ENCODE assay signal across 26 cellular contexts in genomic region chr4:152851226-152851625, GRCh38.
DNase-seq lines count a peak whose midpoint lies in the region; ATAC-seq, FAIRE-seq and TF ChIP-seq lines count a peak whose summit lies in the region.
"Had no signal": no experiment of that assay in that cellular context is flagged by ENCODE, and none has a peak within 500 bp of the region (broad histone marks: within the 10 kb centered on the region; RNA-seq: fewer than 3 reads in every experiment).

No MANE protein-coding gene starts in this region.

- peaks cover 29 to 42% of the 10 kb centered on the region in 2 experiments for H3K4me1 Mint-ChIP-seq in H9
- peaks cover 54% of the 10 kb centered on the region for H3K4me1 Mint-ChIP-seq in WTC11
- H3K4me1 Mint-ChIP-seq in progenitor cell of endocrine pancreas (ENCODE audit: low read depth): peaks cover 4% of the 10 kb centered on the region

- no peak overlapping the region for H2BK15ac ChIP-seq in H9 (ENCODE audit: low read depth, low read length)

- H2AFZ ChIP-seq in H9 (ENCODE audit: low read length): no peak overlapping the region
- no peak overlapping the region for H2AFZ ChIP-seq in keratinocyte (ENCODE audit: control insufficient read depth, low read length)

- no peak overlapping the region for H4K91ac ChIP-seq in H9 (ENCODE audit: insufficient read length, low read depth, low read length)

- H2BK120ac ChIP-seq in H9 (ENCODE audit: low read depth, low read length, poor library complexity, severe bottlenecking): no peak overlapping the region

- in situ Hi-C loops in GM13976 (cut with MboI; ENCODE audit: low sequenced_read_pairs, unreplicated experiment): no loop called here

- no peak overlapping the region for H3K18ac ChIP-seq in H9 (ENCODE audit: insufficient read length, low read depth, low read length)

- H3K23ac ChIP-seq in H9 (ENCODE audit: insufficient read length, low read depth, low read length): no peak overlapping the region

- H3K9me3 ChIP-seq in H9 (ENCODE audit: control insufficient read depth, low read depth, low read length) (no peaks in the 10 kb centered on the region), keratinocyte (ENCODE audit: control insufficient read depth, low read depth, low read length) (peaks cover 2% of the 10 kb centered on the region)
- H3K9me3 ChIP-seq: thyroid gland had no signal

- dilution Hi-C loops in keratinocyte (cut with MboI; ENCODE audit: extremely low pct_ligation_motif_present, low sequenced_read_pairs): no loop called here

- no peak for ATAC-seq in WTC11
- no peak for ATAC-seq in GM19035 (IDR thresholded peaks at IDR 0.05; ENCODE audit: unreplicated experiment)
- ATAC-seq: left lobe of liver; mucosa of descending colon; stimulated activated naive CD8-positive, alpha-beta T cell treated with anti-CD3 and anti-CD28 coated beads, Interleukin-15, amount 100 ng/mL, for 72 hours had no signal

- DNase-seq in H9: no peak
- no peak for DNase-seq in WTC11 (ENCODE audit: low spot score)
- no peak for DNase-seq in keratinocyte (ENCODE audit: low read depth, low spot score)
- no peak for DNase-seq in progenitor cell of endocrine pancreas (ENCODE audit: low spot score, unreplicated experiment)
- no peak for DNase-seq in SIG-M5 (lab: John Stamatoyannopoulos, UW)
- DNase-seq in GM13976 (ENCODE audit: low spot score): no peak
- DNase-seq in activated CD8-positive, alpha-beta memory T cell treated with anti-CD3 and anti-CD28 coated beads, Interleukin-2, amount 50 U/mL, for 48 hours: no peak
- DNase-seq: activated CD4-positive, alpha-beta T cell treated with anti-CD3 and anti-CD28 coated beads, Interleukin-2, amount 10 ng/mL, durations not matched to agents 24 days and 14 days; CD4-positive, alpha-beta T cell; dorsolateral prefrontal cortex; EL; immature natural killer cell; KBM-7; mucosa of descending colon; NCI-H1694 treated with DMSO at 0.1 percent for 48 hours; sigmoid colon; SK-N-SH; stimulated activated CD4-positive, alpha-beta T cell treated with anti-CD3 and anti-CD28 coated beads, Interleukin-15, amount 100 ng/mL, for 24 hours; stimulated activated naive CD8-positive, alpha-beta T cell treated with anti-CD3 and anti-CD28 coated beads, Interleukin-15, amount 100 ng/mL, for 72 hours; T-helper 2 cell; thyroid gland had no signal

- H4K20me1 ChIP-seq in H9 (ENCODE audit: control insufficient read depth, insufficient read depth, insufficient read length) (no peaks in the 10 kb centered on the region), keratinocyte (ENCODE audit: control insufficient read depth, extremely low read depth, insufficient read depth, low read length) (no peaks in the 10 kb centered on the region)

- CTCF ChIA-PET in WTC11 (lab: Charles Lee): interaction anchor here (1.3 kb wide), 1 partner anchor 397 kb away, joined by 5 read pairs; no protein-coding TSS in a partner anchor

- no peaks in the 10 kb centered on the region for H3K23me2 ChIP-seq in H9 (ENCODE audit: insufficient read length, low read depth, low read length, poor library complexity, severe bottlenecking)

- H2BK12ac ChIP-seq in H9 (ENCODE audit: insufficient read length, low read depth, low read length): peak overlapping the region; percentile 77

- H2AK5ac ChIP-seq in H9 (ENCODE audit: insufficient read length, low read length): no peak overlapping the region

- no peak for TF ChIP-seq CTCF in H9 (conservative IDR thresholded peaks at IDR 0.05)
- no peak for TF ChIP-seq CTCF in WTC11 (IDR thresholded peaks at IDR 0.05)
- no peak for TF ChIP-seq CTCF in keratinocyte (optimal IDR thresholded peaks at IDR 0.05 in 1 of 3, IDR thresholded peaks at IDR 0.05 in 1 of 3, conservative IDR thresholded peaks at IDR 0.05 in 1 of 3; ENCODE audit: extremely low read depth in 1 of 3, insufficient read depth in 2 of 3, low read length in 3 of 3)
- TF ChIP-seq CTCF in progenitor cell of endocrine pancreas (IDR thresholded peaks at IDR 0.05; ENCODE audit: unreplicated experiment): no peak
- no peak for TF ChIP-seq CTCF in GM13976 (IDR thresholded peaks at IDR 0.05; ENCODE audit: borderline replicate concordance, control extremely low read depth, extremely low read depth, insufficient read depth, missing control alignments)

- no peaks in the 10 kb centered on the region for H3K36me3 ChIP-seq in keratinocyte (ENCODE audit: control insufficient read depth in 2 of 2, extremely low read depth in 1 of 2, insufficient read depth in 2 of 2, low read length in 2 of 2)
- H3K36me3 ChIP-seq: sigmoid colon, thyroid gland had no signal

- H3K27me3 Mint-ChIP-seq in H9 (ENCODE audit: low read depth) (no peaks in the 10 kb centered on the region), WTC11 (ENCODE audit: low read depth) (peaks cover 4% of the 10 kb centered on the region; the same call in 1 of the 2 replicates), progenitor cell of endocrine pancreas (no peaks in the 10 kb centered on the region)
- H3K27me3 Mint-ChIP-seq: activated CD4-positive, alpha-beta T cell treated with anti-CD3 and anti-CD28 coated beads, Interleukin-2, amount 10 ng/mL, durations not matched to agents 24 days and 14 days; activated naive CD4-positive, alpha-beta T cell treated with anti-CD3 and anti-CD28 coated beads, Interleukin-2, amount 50 U/mL, for 24 hours; CD4-positive, alpha-beta T cell; stimulated activated naive CD8-positive, alpha-beta T cell treated with anti-CD3 and anti-CD28 coated beads, Interleukin-15, amount 100 ng/mL, for 72 hours had no signal

- peak; percentile 63 for FAIRE-seq in keratinocyte (lab: Jason Lieb, UNC)

- H3K4me1 ChIP-seq in H9 (ENCODE audit: insufficient read depth, low read length) (peaks cover 6% of the 10 kb centered on the region), keratinocyte (ENCODE audit: control insufficient read depth, extremely low read depth, insufficient read depth, low read length) (peaks cover 28% of the 10 kb centered on the region)

- H3K27ac Mint-ChIP-seq in H9: peak overlapping the region; percentile 62 to 98 (median 96)
- peak overlapping the region; percentile 99 for H3K27ac Mint-ChIP-seq in WTC11
- H3K27ac Mint-ChIP-seq in progenitor cell of endocrine pancreas: peak overlapping the region; percentile 32
- H3K27ac Mint-ChIP-seq: activated CD4-positive, alpha-beta T cell treated with anti-CD3 and anti-CD28 coated beads, Interleukin-2, amount 10 ng/mL, durations not matched to agents 24 days and 14 days; activated naive CD4-positive, alpha-beta T cell treated with anti-CD3 and anti-CD28 coated beads, Interleukin-2, amount 50 U/mL, for 24 hours; CD4-positive, alpha-beta T cell; immature natural killer cell had no signal

- H2BK20ac ChIP-seq in H9 (ENCODE audit: low read depth, low read length, poor library complexity, severe bottlenecking): no peak overlapping the region

- no peak overlapping the region for H3K4me3 ChIP-seq in keratinocyte (ENCODE audit: control insufficient read depth in 2 of 3, extremely low read depth in 1 of 3, insufficient read depth in 2 of 3, low read depth in 1 of 3, low read length in 3 of 3)
- H3K4me3 ChIP-seq: dorsolateral prefrontal cortex, mucosa of descending colon, sigmoid colon, thyroid gland had no signal

- H3K79me2 ChIP-seq in H9 (ENCODE audit: insufficient read depth, low read length) (peaks cover 2% of the 10 kb centered on the region; the same call in 1 of the 2 replicates), keratinocyte (ENCODE audit: control insufficient read depth, insufficient read depth, low read length) (peaks cover 13% of the 10 kb centered on the region)

- H4K8ac ChIP-seq in H9 (replicated peaks; ENCODE audit: insufficient read length, low read depth, low read length): no peak overlapping the region

- H3K79me1 ChIP-seq in H9 (ENCODE audit: insufficient read depth, low read depth, low read length, poor library complexity, severe bottlenecking): peaks cover 3% of the 10 kb centered on the region

- peaks cover 17 to 23% (median 21%) of the 10 kb centered on the region in 3 experiments for H3K36me3 Mint-ChIP-seq in H9 (ENCODE audit: insufficient read depth in 1 of 3, low read depth in 3 of 3)
- peaks cover 21% of the 10 kb centered on the region for H3K36me3 Mint-ChIP-seq in WTC11
- H3K36me3 Mint-ChIP-seq in progenitor cell of endocrine pancreas (ENCODE audit: insufficient read depth): peaks cover 24% of the 10 kb centered on the region

- peak overlapping the region; percentile 74 for H3T11ph ChIP-seq in H9 (ENCODE audit: low read length)

- H3K9me3 Mint-ChIP-seq in H9: peaks cover 21% of the 10 kb centered on the region in 2 experiments
- peaks cover 20% of the 10 kb centered on the region for H3K9me3 Mint-ChIP-seq in WTC11
- peaks cover 22% of the 10 kb centered on the region for H3K9me3 Mint-ChIP-seq in progenitor cell of endocrine pancreas (ENCODE audit: low read depth)

- peak overlapping the region; percentile 80 for H4K5ac ChIP-seq in H9 (ENCODE audit: insufficient read length, low read depth, low read length)

- no peaks in the 10 kb centered on the region for H3K9me1 ChIP-seq in keratinocyte (ENCODE audit: control insufficient read depth, extremely low read depth, insufficient read depth, low read length)

- no peak overlapping the region; the same call in 1 of the 2 replicates for H3K4ac ChIP-seq in H9 (ENCODE audit: low read depth, low read length)

- no peak overlapping the region for H3K4me2 ChIP-seq in H9 (ENCODE audit: insufficient read depth, insufficient read length, low read length)
- H3K4me2 ChIP-seq in keratinocyte (ENCODE audit: control insufficient read depth, extremely low read depth, insufficient read depth, low read depth, low read length): no peak overlapping the region
- H3K4me2 ChIP-seq: SK-N-SH had no signal

- H3K27me3 ChIP-seq in H9 (ENCODE audit: insufficient read depth, low read length) (no peaks in the 10 kb centered on the region), keratinocyte (ENCODE audit: control insufficient read depth, extremely low read depth, insufficient read depth, low read length) (no peaks in the 10 kb centered on the region)
- H3K27me3 ChIP-seq: dorsolateral prefrontal cortex, sigmoid colon, thyroid gland had no signal

- peak overlapping the region; percentile 43 for H3K56ac ChIP-seq in H9 (ENCODE audit: insufficient read length, low read depth, low read length)

- H3K14ac ChIP-seq in H9 (ENCODE audit: insufficient read depth, low read length): no peak overlapping the region; the same call in 1 of the 2 replicates

- H3K9ac ChIP-seq in H9 (ENCODE audit: extremely low read depth, insufficient read length, low read length) (peak overlapping the region; percentile 33), keratinocyte (ENCODE audit: control insufficient read depth, extremely low read depth, insufficient read depth, low read length) (no peak overlapping the region)
- H3K9ac ChIP-seq: SK-N-SH had no signal

- H3K4me3 Mint-ChIP-seq in H9: no peak overlapping the region
- peak overlapping the region; percentile 24 for H3K4me3 Mint-ChIP-seq in WTC11
- no peak overlapping the region for H3K4me3 Mint-ChIP-seq in progenitor cell of endocrine pancreas (ENCODE audit: low read depth)
- H3K4me3 Mint-ChIP-seq: activated naive CD4-positive, alpha-beta T cell treated with anti-CD3 and anti-CD28 coated beads, Interleukin-2, amount 50 U/mL, for 24 hours; CD4-positive, alpha-beta T cell; neural crest cell had no signal

- no CpG with 5 or more reads among the region's 1 CpG for WGBS in H9 (ENCODE audit: extremely low coverage, insufficient read length, low lambda C conversion rate)

- H2BK5ac ChIP-seq in H9 (ENCODE audit: insufficient read length, low read length): peak overlapping the region; percentile 93

- H3K27ac ChIP-seq in H9 (ENCODE audit: insufficient read length, low read depth, low read length) (peak overlapping the region; percentile 100), keratinocyte (ENCODE audit: control insufficient read depth, insufficient read depth, low read length) (peak overlapping the region; percentile 60)
- H3K27ac ChIP-seq: dorsolateral prefrontal cortex, RWPE1, sigmoid colon had no signal

- POLR2A ChIA-PET in WTC11 (lab: Charles Lee): interaction anchor here (1.3 kb wide), 2 partner anchors 85 kb away, joined by 3 to 11 read pairs; partner anchors contain the start of gene FHDC1

Comparison
In these comparisons a context has a peak if more than half of its experiments do, and no peak if none do; other contexts are left out.
1. H3K27ac Mint-ChIP-seq: peak in every context shown above with its lines; median percentile 99 in WTC11; 96 in H9; 32 in progenitor cell of endocrine pancreas.